26 cellular contexts compared by ENCODE assay signal in genomic region chr14:70804556-70805162, GRCh38. TPM values are rescaled to one million over a fixed set of nuclear protein-coding genes. Genes with fewer than 3 reads are reported as not detected.
DNase-seq lines count a peak whose midpoint lies in the region; ATAC-seq and TF ChIP-seq lines count a peak whose summit lies in the region.
"Had no signal": no experiment of that assay in that cellular context is flagged by ENCODE, and none has a peak within 500 bp of the region (broad histone marks: within the 10 kb centered on the region; RNA-seq: fewer than 3 reads in every experiment).

No MANE protein-coding gene starts in this region.

- H3K4me3 Mint-ChIP-seq in nephron: peak overlapping the region in 2 of 3 experiments; percentile 37 to 42
- H3K4me3 Mint-ChIP-seq: activated naive CD4-positive, alpha-beta T cell treated with anti-CD3 and anti-CD28 coated beads, Interleukin-2, amount 50 U/mL, for 24 hours; activated T-cell treated with anti-CD3 and anti-CD28 coated beads, Interleukin-2, amount 50 U/mL, for 72 hours; neural progenitor cell had no signal

- no peaks in the 10 kb centered on the region for H3K4me1 Mint-ChIP-seq in nephron

- DNase-seq in NOMO-1 treated with DMSO at 0.1 percent for 48 hours (lab: John Stamatoyannopoulos, UW; ENCODE audit: unreplicated experiment): peak; percentile 28
- no peak for DNase-seq in NOMO-1 treated with dmso at 0.1 percent for 144 hours (lab: John Stamatoyannopoulos, UW; ENCODE audit: unreplicated experiment)
- peak; percentile 69 for DNase-seq in Karpas-422
- peak; percentile 40 for DNase-seq in choroid plexus epithelial cell (ENCODE audit: low read depth)
- no peak for DNase-seq in HPDE6-E6E7 (ENCODE audit: extremely low spot score)
- no peak for DNase-seq in kidney tubule cell (ENCODE audit: low spot score)
- DNase-seq: 8988T; activated CD4-positive, CD25-positive, alpha-beta regulatory T cell; activated CD8-positive, alpha-beta memory T cell treated with anti-CD3 and anti-CD28 coated beads for 24 hours; activated T-cell treated with anti-CD3 and anti-CD28 coated beads, Interleukin-2, amount 50 U/mL, for 72 hours; brain microvascular endothelial cell; Calu3; EL; foreskin melanocyte; left colon; NCI-H2029 treated with DMSO at 0.1 percent for 48 hours; psoas muscle; SHP77 treated with DMSO at 0.1 percent for 48 hours; small intestine; stimulated activated CD4-positive, alpha-beta T cell treated with anti-CD3 and anti-CD28 coated beads, Interleukin-4, amount 100 ng/mL, for 1 hour; upper lobe of right lung had no signal

- no peak overlapping the region for H2AFZ ChIP-seq in Karpas-422 (ENCODE audit: low read length)
- H2AFZ ChIP-seq: neural progenitor cell had no signal

- H3K9me3 ChIP-seq in Karpas-422 (ENCODE audit: low read length): no peaks in the 10 kb centered on the region
- H3K9me3 ChIP-seq: BLaER1 treated with 17β-estradiol and CSF1 and Interleukin-3, amounts not matched to agents 10 nM and 100 nM; psoas muscle; upper lobe of right lung had no signal

- H3K79me2 ChIP-seq in Karpas-422 (ENCODE audit: low read length): peaks cover 87% of the 10 kb centered on the region

- H3K4me3 ChIP-seq in Karpas-422 (ENCODE audit: low read length) (no peak overlapping the region), choroid plexus epithelial cell (ENCODE audit: low read depth, low read length) (no peak overlapping the region)
- H3K4me3 ChIP-seq: BLaER1 treated with 17β-estradiol and CSF1 and Interleukin-3, amounts not matched to agents 10 nM and 100 nM; neural progenitor cell; psoas muscle; upper lobe of right lung had no signal

- peaks cover 23% of the 10 kb centered on the region for H3K27me3 Mint-ChIP-seq in nephron (ENCODE audit: low read depth)
- H3K27me3 Mint-ChIP-seq: activated naive CD4-positive, alpha-beta T cell treated with anti-CD3 and anti-CD28 coated beads, Interleukin-2, amount 50 U/mL, for 24 hours had no signal

- no peak for TF ChIP-seq CTCF in choroid plexus epithelial cell (conservative IDR thresholded peaks at IDR 0.05; ENCODE audit: low read depth, low read length)
- TF ChIP-seq CTCF in nephron (IDR thresholded peaks at IDR 0.05; ENCODE audit: unreplicated experiment in 3 of 3): no peak

- H3K4me1 ChIP-seq in Karpas-422 (ENCODE audit: low read length): peaks cover 39% of the 10 kb centered on the region

- no peak overlapping the region for H3K27ac Mint-ChIP-seq in nephron
- H3K27ac Mint-ChIP-seq: activated naive CD4-positive, alpha-beta T cell treated with anti-CD3 and anti-CD28 coated beads, Interleukin-2, amount 50 U/mL, for 24 hours; activated T-cell treated with anti-CD3 and anti-CD28 coated beads, Interleukin-2, amount 50 U/mL, for 72 hours; neural progenitor cell had no signal

- H3K4me2 ChIP-seq in Karpas-422 (ENCODE audit: low read depth, low read length, poor library complexity, severe bottlenecking): no peak overlapping the region
- H3K4me2 ChIP-seq: neural progenitor cell had no signal

- H3K9me2 ChIP-seq in Karpas-422 (replicated peaks; ENCODE audit: insufficient read depth, low read length): no peaks in the 10 kb centered on the region

- H3K36me3 ChIP-seq in Karpas-422 (ENCODE audit: insufficient read depth, low read length): peaks cover 13% of the 10 kb centered on the region
- H3K36me3 ChIP-seq: brain microvascular endothelial cell, upper lobe of right lung had no signal

- no peak for ATAC-seq in esophagus mucosa
- ATAC-seq: activated T-cell treated with anti-CD3 and anti-CD28 coated beads, Interleukin-2, amount 50 U/mL, for 72 hours; left colon; psoas muscle; upper lobe of right lung had no signal

- H4K20me1 ChIP-seq in Karpas-422 (ENCODE audit: insufficient read depth, low read depth, low read length): no peaks in the 10 kb centered on the region

- no peaks in the 10 kb centered on the region for H3K27me3 ChIP-seq in Karpas-422 (ENCODE audit: low read length)
- H3K27me3 ChIP-seq: brain microvascular endothelial cell, neural progenitor cell had no signal

- H3K27ac ChIP-seq in Karpas-422 (ENCODE audit: low read length): no peak overlapping the region
- H3K27ac ChIP-seq: BLaER1 treated with 17β-estradiol and CSF1 and Interleukin-3, amounts not matched to agents 10 nM and 100 nM; brain microvascular endothelial cell; neural progenitor cell; psoas muscle; upper lobe of right lung had no signal

- H3K36me3 Mint-ChIP-seq in nephron (ENCODE audit: low read depth): peaks cover 8% of the 10 kb centered on the region

- no peaks in the 10 kb centered on the region for H3K9me3 Mint-ChIP-seq in nephron
- H3K9me3 Mint-ChIP-seq: activated naive CD4-positive, alpha-beta T cell treated with anti-CD3 and anti-CD28 coated beads, Interleukin-2, amount 50 U/mL, for 24 hours; activated T-cell treated with anti-CD3 and anti-CD28 coated beads, Interleukin-2, amount 50 U/mL, for 72 hours; neural progenitor cell had no signal

- H3K9ac ChIP-seq in Karpas-422 (ENCODE audit: low read length): no peak overlapping the region
- H3K9ac ChIP-seq: BLaER1 treated with 17β-estradiol and CSF1 and Interleukin-3, amounts not matched to agents 10 nM and 100 nM; neural progenitor cell had no signal

RNA-seq across cellular contexts. Expression of gene MAP3K9, which starts 4.7 kb away (rescaled TPM):
- 17.1 and 19.4 TPM in 2 replicates for total RNA-seq in Karpas-422 (2014; rRNA removed; shearing (Covaris generic); ENCODE audit: low replicate concordance)
- 20.1 TPM for total RNA-seq in esophagus mucosa

Comparison
In these comparisons a context has a peak if more than half of its experiments do, and no peak if none do; other contexts are left out.
1. DNase-seq: peak in NOMO-1 treated with DMSO at 0.1 percent for 48 hours (single experiment), Karpas-422 (single experiment) and choroid plexus epithelial cell (single experiment); none in NOMO-1 treated with dmso at 0.1 percent for 144 hours (single experiment), HPDE6-E6E7 (single experiment) and kidney tubule cell (single experiment).